ENCODE assay signal across 1 cellular context in the genomic region with DNA sequence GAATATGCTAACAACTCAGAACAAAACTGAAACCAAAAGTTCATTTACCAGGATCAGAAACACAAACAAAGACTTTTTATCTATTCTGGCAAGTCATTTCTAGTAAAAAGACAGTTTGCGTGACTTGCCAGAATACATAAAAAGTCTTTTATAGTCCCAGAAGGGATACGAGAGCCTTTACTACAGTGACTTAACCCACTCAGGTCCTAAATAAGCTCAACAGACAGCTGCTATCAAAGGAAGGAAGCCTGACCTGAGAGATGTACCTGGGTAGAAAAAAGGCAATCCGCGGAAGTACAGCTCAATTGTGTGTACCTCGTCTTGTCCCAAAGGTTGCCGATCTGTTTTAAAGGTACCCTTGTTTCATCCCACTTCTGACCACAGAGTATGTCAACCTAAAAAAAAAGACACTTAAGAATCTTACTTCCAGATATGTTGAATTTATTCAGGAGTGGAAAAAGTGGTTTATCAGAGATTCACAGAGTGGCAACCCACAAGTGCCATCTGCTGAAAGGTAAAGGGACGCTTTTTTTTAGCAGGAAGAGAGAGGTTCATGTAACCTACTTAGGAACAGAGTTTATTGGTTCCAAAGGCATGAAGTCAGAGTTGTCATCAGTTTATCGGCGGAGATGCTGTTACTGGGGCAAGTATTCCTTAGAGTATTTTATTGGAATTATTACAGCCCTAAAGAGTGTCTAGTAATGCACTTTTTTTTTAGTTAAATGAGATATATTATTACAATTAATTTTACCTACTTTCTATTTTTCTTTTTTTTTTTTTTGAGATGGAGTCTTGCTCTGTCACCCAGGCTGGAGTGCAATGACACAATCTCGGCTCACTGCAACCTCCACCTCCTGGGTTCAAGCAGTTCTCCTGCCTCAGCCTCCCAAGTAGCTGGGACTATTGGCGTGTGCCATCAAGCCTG.
A peak's percentile ranks its signal among the peaks of the same experiment; 100 is the strongest.
TF ChIP-seq lines count a peak whose summit lies in the region.

No MANE protein-coding gene starts in this region.

TF ChIP-seq in GM12878, 131 proteins besides CTCF, POLR2A, EP300 and RAD21 (continued from another document and continues in another):
- TF ChIP-seq WRNIP1 (IDR thresholded peaks at IDR 0.05; ENCODE audit: borderline replicate concordance, low read depth, low read length) (no peak), STAT1 (conservative IDR thresholded peaks at IDR 0.05) (no peak), PAX5 (IDR thresholded peaks at IDR 0.05; ENCODE audit: borderline replicate concordance, low read depth, low read length) (no peak), CHD2 (IDR thresholded peaks at IDR 0.05; ENCODE audit: borderline replicate concordance, low read depth, low read length) (no peak), RBBP5 (conservative IDR thresholded peaks at IDR 0.05) (no peak), ZNF384 (IDR thresholded peaks at IDR 0.05; ENCODE audit: borderline replicate concordance, low read depth, low read length) (no peak), STAT3 (IDR thresholded peaks at IDR 0.05; ENCODE audit: low read depth, low read length) (no peak), BMI1 (IDR thresholded peaks at IDR 0.05; ENCODE audit: borderline replicate concordance) (no peak), RB1 (IDR thresholded peaks at IDR 0.05; ENCODE audit: borderline replicate concordance) (no peak), SMAD1 (IDR thresholded peaks at IDR 0.05; ENCODE audit: low read depth, partially characterized antibody) (no peak), HCFC1 (IDR thresholded peaks at IDR 0.05; ENCODE audit: low read length) (no peak), SREBF2 (IDR thresholded peaks at IDR 0.05; ENCODE audit: low read length) (no peak), MTA2 (IDR thresholded peaks at IDR 0.05; ENCODE audit: low read depth) (peak; percentile 74), CREB1 (IDR thresholded peaks at IDR 0.05; ENCODE audit: low read depth) (no peak), BACH1 (IDR thresholded peaks at IDR 0.05; ENCODE audit: borderline replicate concordance) (peak; percentile 67; the same call in 1 of the 2 replicates), NBN (IDR thresholded peaks at IDR 0.05) (no peak), HDGF (IDR thresholded peaks at IDR 0.05) (no peak), SP1 (IDR thresholded peaks at IDR 0.05; ENCODE audit: low read depth, low read length) (no peak), ZNF24 (IDR thresholded peaks at IDR 0.05) (no peak), ZNF207 (IDR thresholded peaks at IDR 0.05; ENCODE audit: borderline replicate concordance) (no peak), TBL1XR1 (IDR thresholded peaks at IDR 0.05; ENCODE audit: low read depth, low read length) (peak; percentile 47; the same call in 1 of the 2 replicates), IRF4 (IDR thresholded peaks at IDR 0.05; ENCODE audit: low read depth, low read length) (peak; percentile 58; the same call in 1 of the 2 replicates), DPF2 (IDR thresholded peaks at IDR 0.05) (0 out of 2 replicates have a peak, but pooled peaks have one; percentile 49), NRF1 (conservative IDR thresholded peaks at IDR 0.05; ENCODE audit: low read depth, low read length) (no peak), MTA3 (IDR thresholded peaks at IDR 0.05; ENCODE audit: borderline replicate concordance, low read length) (0 out of 2 replicates have a peak, but pooled peaks have one; percentile 52), NFXL1 (IDR thresholded peaks at IDR 0.05; ENCODE audit: borderline replicate concordance) (no peak), ATF7 (IDR thresholded peaks at IDR 0.05; ENCODE audit: low read depth) (peak; percentile 58), EED (IDR thresholded peaks at IDR 0.05; ENCODE audit: low read depth) (0 out of 2 replicates have a peak, but pooled peaks have one; percentile 44), GATAD2B (conservative IDR thresholded peaks at IDR 0.05; ENCODE audit: low read depth) (no peak), EZH2 (IDR thresholded peaks at IDR 0.05; ENCODE audit: borderline replicate concordance, control insufficient read depth, low read depth, low read length) (no peak), RELA (IDR thresholded peaks at IDR 0.05; ENCODE audit: borderline replicate concordance, partially characterized antibody) (no peak), HDAC2 (IDR thresholded peaks at IDR 0.05) (no peak), CBX5 (IDR thresholded peaks at IDR 0.05; ENCODE audit: low read depth) (no peak), RCOR1 (conservative IDR thresholded peaks at IDR 0.05; ENCODE audit: low read depth, low read length) (no peak), TCF12 (IDR thresholded peaks at IDR 0.05; ENCODE audit: low read depth, low read length) (peak; percentile 64; the same call in 1 of the 2 replicates)
- TF ChIP-seq, protein P1, sequence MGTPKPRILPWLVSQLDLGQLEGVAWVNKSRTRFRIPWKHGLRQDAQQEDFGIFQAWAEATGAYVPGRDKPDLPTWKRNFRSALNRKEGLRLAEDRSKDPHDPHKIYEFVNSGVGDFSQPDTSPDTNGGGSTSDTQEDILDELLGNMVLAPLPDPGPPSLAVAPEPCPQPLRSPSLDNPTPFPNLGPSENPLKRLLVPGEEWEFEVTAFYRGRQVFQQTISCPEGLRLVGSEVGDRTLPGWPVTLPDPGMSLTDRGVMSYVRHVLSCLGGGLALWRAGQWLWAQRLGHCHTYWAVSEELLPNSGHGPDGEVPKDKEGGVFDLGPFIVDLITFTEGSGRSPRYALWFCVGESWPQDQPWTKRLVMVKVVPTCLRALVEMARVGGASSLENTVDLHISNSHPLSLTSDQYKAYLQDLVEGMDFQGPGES (IDR thresholded peaks at IDR 0.05) = no peak
- TF ChIP-seq, protein P2, sequence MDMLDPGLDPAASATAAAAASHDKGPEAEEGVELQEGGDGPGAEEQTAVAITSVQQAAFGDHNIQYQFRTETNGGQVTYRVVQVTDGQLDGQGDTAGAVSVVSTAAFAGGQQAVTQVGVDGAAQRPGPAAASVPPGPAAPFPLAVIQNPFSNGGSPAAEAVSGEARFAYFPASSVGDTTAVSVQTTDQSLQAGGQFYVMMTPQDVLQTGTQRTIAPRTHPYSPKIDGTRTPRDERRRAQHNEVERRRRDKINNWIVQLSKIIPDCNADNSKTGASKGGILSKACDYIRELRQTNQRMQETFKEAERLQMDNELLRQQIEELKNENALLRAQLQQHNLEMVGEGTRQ (IDR thresholded peaks at IDR 0.05; ENCODE audit: borderline replicate concordance, low read depth, low read length) = no peak
- TF ChIP-seq, protein P3, sequence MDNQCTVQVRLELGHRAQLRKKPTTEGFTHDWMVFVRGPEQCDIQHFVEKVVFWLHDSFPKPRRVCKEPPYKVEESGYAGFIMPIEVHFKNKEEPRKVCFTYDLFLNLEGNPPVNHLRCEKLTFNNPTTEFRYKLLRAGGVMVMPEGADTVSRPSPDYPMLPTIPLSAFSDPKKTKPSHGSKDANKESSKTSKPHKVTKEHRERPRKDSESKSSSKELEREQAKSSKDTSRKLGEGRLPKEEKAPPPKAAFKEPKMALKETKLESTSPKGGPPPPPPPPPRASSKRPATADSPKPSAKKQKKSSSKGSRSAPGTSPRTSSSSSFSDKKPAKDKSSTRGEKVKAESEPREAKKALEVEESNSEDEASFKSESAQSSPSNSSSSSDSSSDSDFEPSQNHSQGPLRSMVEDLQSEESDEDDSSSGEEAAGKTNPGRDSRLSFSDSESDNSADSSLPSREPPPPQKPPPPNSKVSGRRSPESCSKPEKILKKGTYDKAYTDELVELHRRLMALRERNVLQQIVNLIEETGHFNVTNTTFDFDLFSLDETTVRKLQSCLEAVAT (IDR thresholded peaks at IDR 0.05) = peak; percentile 58
- TF ChIP-seq, protein P4, sequence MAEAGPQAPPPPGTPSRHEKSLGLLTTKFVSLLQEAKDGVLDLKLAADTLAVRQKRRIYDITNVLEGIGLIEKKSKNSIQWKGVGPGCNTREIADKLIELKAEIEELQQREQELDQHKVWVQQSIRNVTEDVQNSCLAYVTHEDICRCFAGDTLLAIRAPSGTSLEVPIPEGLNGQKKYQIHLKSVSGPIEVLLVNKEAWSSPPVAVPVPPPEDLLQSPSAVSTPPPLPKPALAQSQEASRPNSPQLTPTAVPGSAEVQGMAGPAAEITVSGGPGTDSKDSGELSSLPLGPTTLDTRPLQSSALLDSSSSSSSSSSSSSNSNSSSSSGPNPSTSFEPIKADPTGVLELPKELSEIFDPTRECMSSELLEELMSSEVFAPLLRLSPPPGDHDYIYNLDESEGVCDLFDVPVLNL (IDR thresholded peaks at IDR 0.05; ENCODE audit: low read depth, low read length) = no peak
- TF ChIP-seq, protein P5, sequence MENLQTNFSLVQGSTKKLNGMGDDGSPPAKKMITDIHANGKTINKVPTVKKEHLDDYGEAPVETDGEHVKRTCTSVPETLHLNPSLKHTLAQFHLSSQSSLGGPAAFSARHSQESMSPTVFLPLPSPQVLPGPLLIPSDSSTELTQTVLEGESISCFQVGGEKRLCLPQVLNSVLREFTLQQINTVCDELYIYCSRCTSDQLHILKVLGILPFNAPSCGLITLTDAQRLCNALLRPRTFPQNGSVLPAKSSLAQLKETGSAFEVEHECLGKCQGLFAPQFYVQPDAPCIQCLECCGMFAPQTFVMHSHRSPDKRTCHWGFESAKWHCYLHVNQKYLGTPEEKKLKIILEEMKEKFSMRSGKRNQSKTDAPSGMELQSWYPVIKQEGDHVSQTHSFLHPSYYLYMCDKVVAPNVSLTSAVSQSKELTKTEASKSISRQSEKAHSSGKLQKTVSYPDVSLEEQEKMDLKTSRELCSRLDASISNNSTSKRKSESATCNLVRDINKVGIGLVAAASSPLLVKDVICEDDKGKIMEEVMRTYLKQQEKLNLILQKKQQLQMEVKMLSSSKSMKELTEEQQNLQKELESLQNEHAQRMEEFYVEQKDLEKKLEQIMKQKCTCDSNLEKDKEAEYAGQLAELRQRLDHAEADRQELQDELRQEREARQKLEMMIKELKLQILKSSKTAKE (IDR thresholded peaks at IDR 0.05; ENCODE audit: low read depth, poor library complexity, severe bottlenecking) = peak; percentile 64
- TF ChIP-seq, protein P6, sequence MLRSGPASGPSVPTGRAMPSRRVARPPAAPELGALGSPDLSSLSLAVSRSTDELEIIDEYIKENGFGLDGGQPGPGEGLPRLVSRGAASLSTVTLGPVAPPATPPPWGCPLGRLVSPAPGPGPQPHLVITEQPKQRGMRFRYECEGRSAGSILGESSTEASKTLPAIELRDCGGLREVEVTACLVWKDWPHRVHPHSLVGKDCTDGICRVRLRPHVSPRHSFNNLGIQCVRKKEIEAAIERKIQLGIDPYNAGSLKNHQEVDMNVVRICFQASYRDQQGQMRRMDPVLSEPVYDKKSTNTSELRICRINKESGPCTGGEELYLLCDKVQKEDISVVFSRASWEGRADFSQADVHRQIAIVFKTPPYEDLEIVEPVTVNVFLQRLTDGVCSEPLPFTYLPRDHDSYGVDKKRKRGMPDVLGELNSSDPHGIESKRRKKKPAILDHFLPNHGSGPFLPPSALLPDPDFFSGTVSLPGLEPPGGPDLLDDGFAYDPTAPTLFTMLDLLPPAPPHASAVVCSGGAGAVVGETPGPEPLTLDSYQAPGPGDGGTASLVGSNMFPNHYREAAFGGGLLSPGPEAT (IDR thresholded peaks at IDR 0.05; ENCODE audit: low read depth) = peak; percentile 70; the same call in 1 of the 2 replicates
- TF ChIP-seq, protein P7, sequence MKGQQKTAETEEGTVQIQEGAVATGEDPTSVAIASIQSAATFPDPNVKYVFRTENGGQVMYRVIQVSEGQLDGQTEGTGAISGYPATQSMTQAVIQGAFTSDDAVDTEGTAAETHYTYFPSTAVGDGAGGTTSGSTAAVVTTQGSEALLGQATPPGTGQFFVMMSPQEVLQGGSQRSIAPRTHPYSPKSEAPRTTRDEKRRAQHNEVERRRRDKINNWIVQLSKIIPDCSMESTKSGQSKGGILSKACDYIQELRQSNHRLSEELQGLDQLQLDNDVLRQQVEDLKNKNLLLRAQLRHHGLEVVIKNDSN (IDR thresholded peaks at IDR 0.05; ENCODE audit: borderline replicate concordance, extremely low read length, insufficient read depth, low read depth, low read length) = no peak
- TF ChIP-seq, protein P8, sequence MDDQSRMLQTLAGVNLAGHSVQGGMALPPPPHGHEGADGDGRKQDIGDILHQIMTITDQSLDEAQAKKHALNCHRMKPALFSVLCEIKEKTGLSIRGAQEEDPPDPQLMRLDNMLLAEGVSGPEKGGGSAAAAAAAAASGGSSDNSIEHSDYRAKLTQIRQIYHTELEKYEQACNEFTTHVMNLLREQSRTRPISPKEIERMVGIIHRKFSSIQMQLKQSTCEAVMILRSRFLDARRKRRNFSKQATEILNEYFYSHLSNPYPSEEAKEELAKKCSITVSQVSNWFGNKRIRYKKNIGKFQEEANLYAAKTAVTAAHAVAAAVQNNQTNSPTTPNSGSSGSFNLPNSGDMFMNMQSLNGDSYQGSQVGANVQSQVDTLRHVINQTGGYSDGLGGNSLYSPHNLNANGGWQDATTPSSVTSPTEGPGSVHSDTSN (IDR thresholded peaks at IDR 0.05; ENCODE audit: insufficient replicate concordance, low read depth, low read length) = no peak
- TF ChIP-seq, protein P9, sequence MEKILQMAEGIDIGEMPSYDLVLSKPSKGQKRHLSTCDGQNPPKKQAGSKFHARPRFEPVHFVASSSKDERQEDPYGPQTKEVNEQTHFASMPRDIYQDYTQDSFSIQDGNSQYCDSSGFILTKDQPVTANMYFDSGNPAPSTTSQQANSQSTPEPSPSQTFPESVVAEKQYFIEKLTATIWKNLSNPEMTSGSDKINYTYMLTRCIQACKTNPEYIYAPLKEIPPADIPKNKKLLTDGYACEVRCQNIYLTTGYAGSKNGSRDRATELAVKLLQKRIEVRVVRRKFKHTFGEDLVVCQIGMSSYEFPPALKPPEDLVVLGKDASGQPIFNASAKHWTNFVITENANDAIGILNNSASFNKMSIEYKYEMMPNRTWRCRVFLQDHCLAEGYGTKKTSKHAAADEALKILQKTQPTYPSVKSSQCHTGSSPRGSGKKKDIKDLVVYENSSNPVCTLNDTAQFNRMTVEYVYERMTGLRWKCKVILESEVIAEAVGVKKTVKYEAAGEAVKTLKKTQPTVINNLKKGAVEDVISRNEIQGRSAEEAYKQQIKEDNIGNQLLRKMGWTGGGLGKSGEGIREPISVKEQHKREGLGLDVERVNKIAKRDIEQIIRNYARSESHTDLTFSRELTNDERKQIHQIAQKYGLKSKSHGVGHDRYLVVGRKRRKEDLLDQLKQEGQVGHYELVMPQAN (conservative IDR thresholded peaks at IDR 0.05) = no peak
- TF ChIP-seq, protein P10, sequence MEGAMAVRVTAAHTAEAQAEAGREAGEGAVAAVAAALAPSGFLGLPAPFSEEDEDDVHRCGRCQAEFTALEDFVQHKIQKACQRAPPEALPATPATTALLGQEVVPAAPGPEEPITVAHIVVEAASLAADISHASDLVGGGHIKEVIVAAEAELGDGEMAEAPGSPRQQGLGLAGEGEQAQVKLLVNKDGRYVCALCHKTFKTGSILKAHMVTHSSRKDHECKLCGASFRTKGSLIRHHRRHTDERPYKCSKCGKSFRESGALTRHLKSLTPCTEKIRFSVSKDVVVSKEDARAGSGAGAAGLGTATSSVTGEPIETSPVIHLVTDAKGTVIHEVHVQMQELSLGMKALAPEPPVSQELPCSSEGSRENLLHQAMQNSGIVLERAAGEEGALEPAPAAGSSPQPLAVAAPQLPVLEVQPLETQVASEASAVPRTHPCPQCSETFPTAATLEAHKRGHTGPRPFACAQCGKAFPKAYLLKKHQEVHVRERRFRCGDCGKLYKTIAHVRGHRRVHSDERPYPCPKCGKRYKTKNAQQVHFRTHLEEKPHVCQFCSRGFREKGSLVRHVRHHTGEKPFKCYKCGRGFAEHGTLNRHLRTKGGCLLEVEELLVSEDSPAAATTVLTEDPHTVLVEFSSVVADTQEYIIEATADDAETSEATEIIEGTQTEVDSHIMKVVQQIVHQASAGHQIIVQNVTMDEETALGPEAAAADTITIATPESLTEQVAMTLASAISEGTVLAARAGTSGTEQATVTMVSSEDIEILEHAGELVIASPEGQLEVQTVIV (IDR thresholded peaks at IDR 0.05; ENCODE audit: borderline replicate concordance, partially characterized antibody) = no peak
